ENCODE assay signal across 13 cellular contexts in genomic region chr7:71679480-71679879, GRCh38.
DNase-seq lines count a peak whose midpoint lies in the region; ATAC-seq and TF ChIP-seq lines count a peak whose summit lies in the region.
"Had no signal": no experiment of that assay in that cellular context is flagged by ENCODE, and none has a peak within 500 bp of the region (broad histone marks: within the 10 kb centered on the region; RNA-seq: fewer than 3 reads in every experiment).

No MANE protein-coding gene starts in this region.

- 63% methylated on average over 8 of the region's 8 CpGs for WGBS in right cardiac atrium

- no peak overlapping the region for H3K27ac ChIP-seq in right cardiac atrium (ENCODE audit: low read length)
- no peak overlapping the region for H3K27ac ChIP-seq in WERI-Rb-1
- H3K27ac ChIP-seq: A549, C4-2B had no signal

- POLR2A ChIA-PET in WTC11 (lab: Charles Lee), result no interaction called here

- no peaks in the 10 kb centered on the region for H3K36me3 ChIP-seq in WERI-Rb-1
- H3K36me3 ChIP-seq: BE2C had no signal

- peak overlapping the region; percentile 67 for H3K27ac Mint-ChIP-seq in WTC11
- H3K27ac Mint-ChIP-seq in glutamatergic neuron (ENCODE audit: unreplicated experiment), result peak overlapping the region; percentile 59
- H3K27ac Mint-ChIP-seq: CD4-positive, alpha-beta memory T cell had no signal

- H3K9me3 ChIP-seq in right cardiac atrium (ENCODE audit: control insufficient read depth, low read length) (no peaks in the 10 kb centered on the region), WERI-Rb-1 (ENCODE audit: severe bottlenecking) (no peaks in the 10 kb centered on the region)
- H3K9me3 ChIP-seq: A549, BE2C had no signal

- DNase-seq in cardiac septum (ENCODE audit: low spot score), result peak; percentile 17
- no peak for DNase-seq in right cardiac atrium
- DNase-seq in WTC11 (ENCODE audit: low spot score), result no peak
- no peak for DNase-seq in glutamatergic neuron
- no peak for DNase-seq in HK-2 (ENCODE audit: unreplicated experiment)
- DNase-seq in WERI-Rb-1, result no peak
- DNase-seq: BE2C; CD4-positive, alpha-beta memory T cell; DMS53; HCEC 1CT; IMR-90 had no signal

- peaks cover 39% of the 10 kb centered on the region for H3K4me1 Mint-ChIP-seq in WTC11
- H3K4me1 Mint-ChIP-seq in glutamatergic neuron (ENCODE audit: low read depth, unreplicated experiment), result peaks cover 9% of the 10 kb centered on the region
- H3K4me1 Mint-ChIP-seq: CD4-positive, alpha-beta memory T cell had no signal

- no peaks in the 10 kb centered on the region for H3K4me1 ChIP-seq in right cardiac atrium (ENCODE audit: control insufficient read depth, insufficient read depth, low read length)
- H3K4me1 ChIP-seq: A549, BE2C had no signal

- ATAC-seq in right cardiac atrium, result no peak
- no peak for ATAC-seq in WTC11
- ATAC-seq: A549 had no signal

- H3K36me3 Mint-ChIP-seq in WTC11 (peaks cover 18% of the 10 kb centered on the region), glutamatergic neuron (ENCODE audit: unreplicated experiment) (no peaks in the 10 kb centered on the region)
- H3K36me3 Mint-ChIP-seq: CD4-positive, alpha-beta memory T cell had no signal

- CTCF ChIA-PET in WTC11 (lab: Charles Lee), result no interaction called here

- no peaks in the 10 kb centered on the region for H3K27me3 Mint-ChIP-seq in WTC11 (ENCODE audit: low read depth)
- peaks cover 6% of the 10 kb centered on the region for H3K27me3 Mint-ChIP-seq in glutamatergic neuron (ENCODE audit: unreplicated experiment)
- H3K27me3 Mint-ChIP-seq: CD4-positive, alpha-beta memory T cell had no signal

- no peak overlapping the region for H3K4me3 Mint-ChIP-seq in WTC11
- no peak overlapping the region for H3K4me3 Mint-ChIP-seq in glutamatergic neuron (ENCODE audit: unreplicated experiment)
- H3K4me3 Mint-ChIP-seq: CD4-positive, alpha-beta memory T cell had no signal

- no peak overlapping the region for H3K4me3 ChIP-seq in right cardiac atrium (ENCODE audit: low read length)
- H3K4me3 ChIP-seq in WERI-Rb-1 (ENCODE audit: low read depth, low read length), result no peak overlapping the region
- H3K4me3 ChIP-seq: A549 had no signal

- H3K9me3 Mint-ChIP-seq in WTC11, result no peaks in the 10 kb centered on the region
- H3K9me3 Mint-ChIP-seq in glutamatergic neuron (ENCODE audit: unreplicated experiment), result peaks cover 8% of the 10 kb centered on the region

- intact Hi-C loops in cardiac septum (cut with DNase I) (no loop called here), right cardiac atrium (cut with DNase I) (no loop called here)

- H3K27me3 ChIP-seq in right cardiac atrium (ENCODE audit: control insufficient read depth, insufficient read depth) (no peaks in the 10 kb centered on the region), WERI-Rb-1 (ENCODE audit: insufficient read depth, low read depth, severe bottlenecking) (peaks cover 78% of the 10 kb centered on the region)
- H3K27me3 ChIP-seq: BE2C had no signal

- TF ChIP-seq CTCF in WTC11 (IDR thresholded peaks at IDR 0.05) (no peak), glutamatergic neuron (IDR thresholded peaks at IDR 0.05; ENCODE audit: partially characterized antibody, unreplicated experiment) (no peak), WERI-Rb-1 (IDR thresholded peaks at IDR 0.05; ENCODE audit: low read depth, low read length) (no peak)

TF ChIP-seq in WTC11, 78 proteins besides CTCF, POLR2A, EP300 and RAD21:
- TF ChIP-seq ELF4 (CRISPR knock-in tag; IDR thresholded peaks at IDR 0.05; ENCODE audit: low read depth) (no peak), ZBTB21 (CRISPR knock-in tag; IDR thresholded peaks at IDR 0.05; ENCODE audit: borderline replicate concordance) (no peak), ETV6 (CRISPR knock-in tag; IDR thresholded peaks at IDR 0.05) (0 out of 2 replicates have a peak, but pooled peaks have one; percentile 26)
